ENCODE assay signal across 8 cellular contexts in the genomic region with DNA sequence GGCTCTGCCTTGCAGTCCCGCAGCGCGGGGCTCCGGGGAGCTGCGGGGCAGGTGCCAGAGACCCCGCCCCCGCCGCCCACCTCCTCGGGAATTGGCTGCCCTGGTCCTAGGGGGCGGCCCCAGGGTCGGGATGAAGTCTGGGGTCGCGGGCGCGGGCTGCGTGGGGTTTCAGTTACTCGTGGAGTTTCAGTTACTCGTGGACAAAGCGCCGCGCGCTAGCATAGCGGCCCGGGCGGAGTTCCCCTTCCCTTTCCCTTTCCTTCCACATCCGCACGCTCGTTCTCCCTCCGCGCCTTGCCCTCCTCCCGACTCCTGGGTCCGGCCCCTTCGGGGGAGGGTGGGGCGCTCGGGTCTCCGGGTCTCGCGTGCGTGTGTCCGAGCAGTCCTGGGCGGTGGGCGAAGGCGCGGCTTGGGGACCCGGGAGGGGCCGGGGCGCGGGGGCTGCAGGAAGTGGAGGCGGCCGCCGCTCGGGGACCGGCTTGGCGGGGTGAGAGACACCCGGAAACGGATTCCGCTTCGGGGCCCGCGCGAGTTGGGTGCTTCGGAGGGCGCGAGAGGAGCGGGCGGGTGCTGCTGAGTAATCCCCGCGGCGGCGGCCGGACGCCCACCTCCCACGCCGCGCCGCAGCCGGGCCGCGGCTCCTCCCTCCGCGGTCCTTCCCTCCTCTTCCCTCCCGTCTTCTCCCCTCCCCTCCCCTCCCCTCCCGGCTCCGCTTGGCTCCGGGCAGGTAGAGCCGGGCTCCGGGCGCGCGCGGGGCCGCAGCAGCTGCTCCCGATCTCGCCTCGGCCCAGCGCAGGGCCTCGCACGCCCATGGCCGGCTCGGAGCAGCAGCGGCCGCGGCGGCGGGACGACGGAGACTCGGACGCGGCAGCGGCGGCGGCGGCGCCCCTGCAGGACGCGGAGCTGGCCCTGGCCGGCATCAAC. TPM values are rescaled to one million over a fixed set of nuclear protein-coding genes. Genes with fewer than 3 reads are reported as not detected.
DNase-seq lines count a peak whose midpoint lies in the region; ATAC-seq, FAIRE-seq and TF ChIP-seq lines count a peak whose summit lies in the region.

A gene (plus strand): TSS at position 693 of the 924 bp plus-strand sequence. CDS start 118 bp downstream, at position 811.

- DNase-seq in GM12892 (ENCODE audit: insufficient read length), result peak; percentile 63
- peak; percentile 60 for DNase-seq in NCI-H2227 treated with DMSO at 0.1 percent for 48 hours (lab: John Stamatoyannopoulos, UW)
- DNase-seq in activated CD4-positive, alpha-beta T cell treated with anti-CD3 and anti-CD28 coated beads for 48 hours, result peak; percentile 91
- DNase-seq in choroid plexus epithelial cell (ENCODE audit: low read depth), result peak; percentile 51
- DNase-seq in stimulated activated CD4-positive, alpha-beta T cell treated with anti-CD3 and anti-CD28 coated beads, Interleukin-4, amount 100 ng/mL, for 24 hours, result peak; percentile 86
- no peak for DNase-seq in inferior parietal cortex (ENCODE audit: extremely low spot score)

- H3K27ac ChIP-seq in liver (ENCODE audit: low read depth in 1 of 2, low read length in 2 of 2), result peak within 1 kb of the TSS; percentile 95 to 96

- H3K27me3 ChIP-seq in liver (ENCODE audit: control insufficient read depth in 4 of 4, insufficient read depth in 4 of 4, low read length in 3 of 4), result no peaks in the 10 kb centered on the region

- TF ChIP-seq RAD21 in liver (IDR thresholded peaks at IDR 0.05), result no peak

- H3K4me3 ChIP-seq in choroid plexus epithelial cell (ENCODE audit: low read depth, low read length) (peak within 1 kb of the TSS; percentile 76), liver (ENCODE audit: low read depth in 1 of 3, low read length in 3 of 3) (peak within 1 kb of the TSS; percentile 67 to 92 (median 90))

- WGBS in liver, result under 1% methylated on average over 118 of the region's 118 CpGs

- peak; percentile 63; the same call in 1 of the 2 replicates for TF ChIP-seq POLR2A in GM12892 (IDR thresholded peaks at IDR 0.05; ENCODE audit: low read depth, low read length)

- FAIRE-seq in GM12892 (lab: Jason Lieb, UNC), result peak; percentile 65

- TF ChIP-seq CTCF in choroid plexus epithelial cell (conservative IDR thresholded peaks at IDR 0.05; ENCODE audit: low read depth, low read length), result no peak
- TF ChIP-seq CTCF in liver (IDR thresholded peaks at IDR 0.05; ENCODE audit: low read depth, low read length, missing input control), result no peak

- H3K9me3 ChIP-seq in liver (ENCODE audit: control insufficient read depth in 4 of 4, low read length in 3 of 4), result no peaks in the 10 kb centered on the region

- no peaks in the 10 kb centered on the region for H3K36me3 ChIP-seq in liver (ENCODE audit: control insufficient read depth in 4 of 4, insufficient read depth in 3 of 4, low read depth in 1 of 4, low read length in 3 of 4)

- peaks cover 11 to 52% (median 31%) of the 10 kb centered on the region in 4 donors for H3K4me1 ChIP-seq in liver (ENCODE audit: control insufficient read depth in 4 of 4, insufficient read depth in 4 of 4, low read length in 3 of 4)

- ATAC-seq in HG02763 (IDR thresholded peaks at IDR 0.05; ENCODE audit: unreplicated experiment), result peak; percentile 39

- peak within 1 kb of the TSS; percentile 71 to 78 for H3K9ac ChIP-seq in liver (ENCODE audit: low read depth in 1 of 2, low read length in 2 of 2)

TF ChIP-seq in liver, 16 proteins besides CTCF, POLR2A, EP300 and RAD21:
- no peak for TF ChIP-seq RXRA (IDR thresholded peaks at IDR 0.05)
- TF ChIP-seq EGR1 (IDR thresholded peaks at IDR 0.05; ENCODE audit: low read depth in 2 of 2), result peak in 1 of 2 donors; percentile 21

RNA-seq across cellular contexts. Expression of the gene that starts here (rescaled TPM):
- polyA plus RNA-seq in GM12892 (2012; ENCODE audit: missing spikeins), result 83.9 TPM
- total RNA-seq in liver, result 10 to 100 TPM; 22.8 to 55.1 TPM
- 10 to 100 TPM; 35.3 to 41.9 TPM for polyA plus RNA-seq in liver
